31 cellular contexts compared by ENCODE assay signal in genomic region chr2:123771928-123772632, GRCh38.
"Had no signal": no experiment of that assay in that cellular context is flagged by ENCODE, and none has a peak within 500 bp of the region (broad histone marks: within the 10 kb centered on the region; RNA-seq: fewer than 3 reads in every experiment).

No MANE protein-coding gene starts in this region.

- DNase-seq: activated CD4-positive, alpha-beta T cell treated with anti-CD3 and anti-CD28 coated beads for 36 hours; activated CD4-positive, CD25-positive, alpha-beta regulatory T cell; activated CD8-positive, alpha-beta memory T cell treated with anti-CD3 and anti-CD28 coated beads, Interleukin-2, amount 10 ng/mL, durations not matched to agents 7 days and 5 days; activated CD8-positive, alpha-beta T cell treated with anti-CD3 and anti-CD28 coated beads, Interleukin-2, amount 10 ng/mL, durations not matched to agents 7 days and 5 days; activated naive CD4-positive, alpha-beta T cell treated with Interleukin-2 at 50 U/mL for 16 hours; activated T-cell treated with anti-CD3 and anti-CD28 coated beads, Interleukin-2, amount 50 U/mL, for 72 hours; anterior cingulate cortex; effector CD8-positive, alpha-beta T cell; head of caudate nucleus; hypothalamus; immature natural killer cell; kidney; left colon; mammary epithelial cell; midbrain; naive thymus-derived CD8-positive, alpha-beta T cell; nucleus accumbens; pancreas; psoas muscle; sigmoid colon; small intestine; stimulated activated CD4-positive, alpha-beta T cell treated with anti-CD3 and anti-CD28 coated beads, Interleukin-4, amount 100 ng/mL, for 24 hours; stimulated activated naive CD8-positive, alpha-beta T cell treated with anti-CD3 and anti-CD28 coated beads, Interleukin-15, amount 100 ng/mL, for 72 hours; substantia nigra had no signal

- H3K36me3 Mint-ChIP-seq: activated CD8-positive, alpha-beta memory T cell treated with anti-CD3 and anti-CD28 coated beads, Interleukin-2, amount 10 ng/mL, durations not matched to agents 7 days and 5 days; activated naive CD8-positive, alpha-beta T cell; immature natural killer cell; naive thymus-derived CD8-positive, alpha-beta T cell; stimulated activated effector memory CD8-positive, alpha-beta T cell treated with anti-CD3 and anti-CD28 coated beads, Interleukin-12 subunit alpha, Interleukin-12 subunit beta, amount 100 ng/mL, for 72 hours; type B pancreatic cell had no signal

- H3K4me1 ChIP-seq: pancreas, psoas muscle, sigmoid colon, vagina had no signal

- H3K36me3 ChIP-seq: pancreas, sigmoid colon, vagina had no signal

- H3K27me3 Mint-ChIP-seq: activated CD4-positive, alpha-beta T cell treated with anti-CD3 and anti-CD28 coated beads for 36 hours; activated CD8-positive, alpha-beta memory T cell treated with anti-CD3 and anti-CD28 coated beads, Interleukin-2, amount 10 ng/mL, durations not matched to agents 7 days and 5 days; activated naive CD8-positive, alpha-beta T cell; central memory CD8-positive, alpha-beta T cell; naive thymus-derived CD8-positive, alpha-beta T cell; stimulated activated naive CD8-positive, alpha-beta T cell treated with anti-CD3 and anti-CD28 coated beads, Interleukin-15, amount 100 ng/mL, for 72 hours; type B pancreatic cell had no signal

- H3K4me3 Mint-ChIP-seq: activated CD4-positive, alpha-beta T cell treated with anti-CD3 and anti-CD28 coated beads for 36 hours; activated CD8-positive, alpha-beta memory T cell treated with anti-CD3 and anti-CD28 coated beads, Interleukin-2, amount 10 ng/mL, durations not matched to agents 7 days and 5 days; activated CD8-positive, alpha-beta T cell treated with anti-CD3 and anti-CD28 coated beads, Interleukin-2, amount 10 ng/mL, durations not matched to agents 7 days and 5 days; activated naive CD8-positive, alpha-beta T cell; activated T-cell treated with anti-CD3 and anti-CD28 coated beads, Interleukin-2, amount 50 U/mL, for 72 hours; central memory CD8-positive, alpha-beta T cell; immature natural killer cell; naive thymus-derived CD8-positive, alpha-beta T cell; neural crest cell; stimulated activated effector memory CD8-positive, alpha-beta T cell treated with anti-CD3 and anti-CD28 coated beads, Interleukin-12 subunit alpha, Interleukin-12 subunit beta, amount 100 ng/mL, for 72 hours; stimulated activated naive CD8-positive, alpha-beta T cell treated with anti-CD3 and anti-CD28 coated beads, Interleukin-15, amount 100 ng/mL, for 72 hours; type B pancreatic cell had no signal

- H3K27ac ChIP-seq: epithelial cell of prostate, pancreas, psoas muscle, sigmoid colon, vagina had no signal

- H3K9me3 Mint-ChIP-seq: type B pancreatic cell had no signal

- ATAC-seq: activated CD4-positive, alpha-beta T cell treated with anti-CD3 and anti-CD28 coated beads for 36 hours; activated CD8-positive, alpha-beta memory T cell treated with anti-CD3 and anti-CD28 coated beads, Interleukin-2, amount 10 ng/mL, durations not matched to agents 7 days and 5 days; activated CD8-positive, alpha-beta T cell treated with anti-CD3 and anti-CD28 coated beads, Interleukin-2, amount 10 ng/mL, durations not matched to agents 7 days and 5 days; activated T-cell treated with anti-CD3 and anti-CD28 coated beads, Interleukin-2, amount 50 U/mL, for 72 hours; left colon; naive thymus-derived CD8-positive, alpha-beta T cell; pancreas; psoas muscle; stimulated activated effector memory CD8-positive, alpha-beta T cell treated with anti-CD3 and anti-CD28 coated beads, Interleukin-12 subunit alpha, Interleukin-12 subunit beta, amount 100 ng/mL, for 72 hours; stimulated activated naive CD8-positive, alpha-beta T cell treated with anti-CD3 and anti-CD28 coated beads, Interleukin-15, amount 100 ng/mL, for 72 hours had no signal

- H3K4me3 ChIP-seq: pancreas, psoas muscle, sigmoid colon, vagina had no signal

- H3K9me3 ChIP-seq: pancreas, psoas muscle, sigmoid colon, vagina had no signal

- H3K27me3 ChIP-seq: pancreas, sigmoid colon, vagina had no signal

- H3K27ac Mint-ChIP-seq: activated CD4-positive, alpha-beta T cell treated with anti-CD3 and anti-CD28 coated beads for 36 hours; activated CD8-positive, alpha-beta memory T cell treated with anti-CD3 and anti-CD28 coated beads, Interleukin-2, amount 10 ng/mL, durations not matched to agents 7 days and 5 days; activated CD8-positive, alpha-beta T cell treated with anti-CD3 and anti-CD28 coated beads, Interleukin-2, amount 10 ng/mL, durations not matched to agents 7 days and 5 days; activated naive CD8-positive, alpha-beta T cell; activated T-cell treated with anti-CD3 and anti-CD28 coated beads, Interleukin-2, amount 50 U/mL, for 72 hours; immature natural killer cell; naive thymus-derived CD8-positive, alpha-beta T cell; stimulated activated effector memory CD8-positive, alpha-beta T cell treated with anti-CD3 and anti-CD28 coated beads, Interleukin-12 subunit alpha, Interleukin-12 subunit beta, amount 100 ng/mL, for 72 hours; stimulated activated naive CD8-positive, alpha-beta T cell treated with anti-CD3 and anti-CD28 coated beads, Interleukin-15, amount 100 ng/mL, for 72 hours; type B pancreatic cell had no signal

- H3K4me1 Mint-ChIP-seq: activated CD4-positive, alpha-beta T cell treated with anti-CD3 and anti-CD28 coated beads for 36 hours; activated CD8-positive, alpha-beta memory T cell treated with anti-CD3 and anti-CD28 coated beads, Interleukin-2, amount 10 ng/mL, durations not matched to agents 7 days and 5 days; central memory CD8-positive, alpha-beta T cell; naive thymus-derived CD8-positive, alpha-beta T cell; neural crest cell; stimulated activated effector memory CD8-positive, alpha-beta T cell treated with anti-CD3 and anti-CD28 coated beads, Interleukin-12 subunit alpha, Interleukin-12 subunit beta, amount 100 ng/mL, for 72 hours; stimulated activated naive CD8-positive, alpha-beta T cell treated with anti-CD3 and anti-CD28 coated beads, Interleukin-15, amount 100 ng/mL, for 72 hours had no signal
